Comparison of ENCODE assay signal across 21 cellular contexts in the genomic region with DNA sequence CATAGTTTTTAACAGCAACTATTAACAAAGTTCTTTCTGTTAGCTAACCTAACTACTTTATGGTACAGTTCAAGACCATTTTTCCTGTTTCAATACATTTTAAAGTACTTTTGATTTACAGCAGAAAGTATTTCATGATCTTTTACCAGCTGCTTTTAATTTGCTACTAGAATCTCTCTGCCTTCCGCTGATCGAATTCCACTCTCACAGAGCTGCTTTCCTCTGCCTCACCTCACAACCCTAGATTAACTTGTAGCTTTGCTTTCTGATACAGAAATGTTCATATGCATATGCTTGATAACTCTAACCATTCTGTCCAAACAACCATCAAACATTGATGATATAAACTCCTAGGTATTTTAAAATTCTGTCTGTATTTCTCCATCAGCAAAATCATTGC.
"Had no signal": no experiment of that assay in that cellular context is flagged by ENCODE, and none has a peak within 500 bp of the region (broad histone marks: within the 10 kb centered on the region; RNA-seq: fewer than 3 reads in every experiment).

No MANE protein-coding gene starts in this region.

- H3K36me3 Mint-ChIP-seq: IgD-negative memory B cell had no signal

- ATAC-seq: K562 had no signal

- H3K4me3 Mint-ChIP-seq: IgD-negative memory B cell had no signal

- H3K36me3 ChIP-seq: SJSA1 had no signal

- H3K4me1 Mint-ChIP-seq: IgD-negative memory B cell had no signal

- H3K4me3 ChIP-seq: K562, SJSA1 had no signal

- H3K9ac ChIP-seq: KMS-11 had no signal

- H3K4me1 ChIP-seq: SJSA1 had no signal

- H3K27me3 ChIP-seq: SJSA1 had no signal

- DNase-seq: Kasumi-1, MM.1S, NCI-H1092 treated with DMSO at 0.1 percent for 48 hours, NCI-H1436, NCI-H187, NCI-H2029, NCI-H2081 treated with DMSO at 0.1 percent for 48 hours, NCI-H2171, NCI-H446, NCI-H510A, NCI-H524 treated with DMSO at 0.1 percent for 48 hours, NCI-H69, NCI-H774, Right ventricle myocardium superior, RPMI8226, SIG-M5 had no signal

- H3K27me3 Mint-ChIP-seq: IgD-negative memory B cell had no signal

- H3K27ac Mint-ChIP-seq: IgD-negative memory B cell had no signal

- H3K27ac ChIP-seq: HL-60, KMS-11, SJSA1 had no signal
